ENCODE assay signal across 8 cellular contexts in genomic region chr16:67248401-67249177, GRCh38. TPM values are rescaled to one million over a fixed set of nuclear protein-coding genes. Genes with fewer than 3 reads are reported as not detected.
A peak's percentile ranks its signal among the peaks of the same experiment; 100 is the strongest.
DNase-seq lines count a peak whose midpoint lies in the region; ATAC-seq and TF ChIP-seq lines count a peak whose summit lies in the region.

Gene SLC9A5 (plus strand): TSS chr16:67248979. CDS start chr16:67249015, 36 bp downstream.

- H3K27me3 ChIP-seq in BLaER1 treated with 17β-estradiol and CSF1 and Interleukin-3, amounts not matched to agents 10 nM and 100 nM: peaks cover 23 to 32% (median 29%) of the 10 kb centered on the region in 11 experiments
- H3K27me3 ChIP-seq in prostate gland (replicated peaks; ENCODE audit: insufficient read depth): peaks cover 4% of the 10 kb centered on the region

- H3K9me3 ChIP-seq in BLaER1 treated with 17β-estradiol and CSF1 and Interleukin-3, amounts not matched to agents 10 nM and 100 nM (replicated peaks in 1 of 11): no peaks in the 10 kb centered on the region
- no peaks in the 10 kb centered on the region for H3K9me3 ChIP-seq in prostate gland

- peak; percentile 26 for TF ChIP-seq CTCF in activated CD8-positive, alpha-beta T cell treated with anti-CD3 and anti-CD28 coated beads for 36 hours (IDR thresholded peaks at IDR 0.05)
- no peak for TF ChIP-seq CTCF in glutamatergic neuron (IDR thresholded peaks at IDR 0.05; ENCODE audit: partially characterized antibody, unreplicated experiment)
- peak in 2 of 4 experiments; percentile 31 to 40 for TF ChIP-seq CTCF in prostate gland (IDR thresholded peaks at IDR 0.05)

- DNase-seq in GM19238 (ENCODE audit: insufficient read length, low spot score): peak; percentile 33
- peak; percentile 39 for DNase-seq in activated CD8-positive, alpha-beta T cell treated with anti-CD3 and anti-CD28 coated beads for 36 hours
- peak; percentile 46 for DNase-seq in glutamatergic neuron
- no peak for DNase-seq in prostate gland (ENCODE audit: low spot score)
- DNase-seq in NCI-H1694 (lab: John Stamatoyannopoulos, UW): no peak
- DNase-seq in NCI-H1048 (lab: John Stamatoyannopoulos, UW): no peak
- no peak for DNase-seq in AML-193 (lab: John Stamatoyannopoulos, UW)

- H3K4me3 ChIP-seq in BLaER1 treated with 17β-estradiol and CSF1 and Interleukin-3, amounts not matched to agents 10 nM and 100 nM: peak within 1 kb of the TSS; percentile 73 to 89 (median 84)
- H3K4me3 ChIP-seq in prostate gland: peak within 1 kb of the TSS; percentile 34 to 70

- H3K4me1 Mint-ChIP-seq in activated CD8-positive, alpha-beta T cell treated with anti-CD3 and anti-CD28 coated beads for 36 hours (ENCODE audit: low read depth): peaks cover 41% of the 10 kb centered on the region
- peaks cover 21% of the 10 kb centered on the region for H3K4me1 Mint-ChIP-seq in glutamatergic neuron (ENCODE audit: low read depth, unreplicated experiment)

- H4K20me1 ChIP-seq in BLaER1 treated with 17β-estradiol and CSF1 and Interleukin-3, amounts not matched to agents 10 nM and 100 nM: peaks cover 0 to 41% (median 18%) of the 10 kb centered on the region in 11 experiments; a peak in 15 of 22 replicates

- under 1% methylated on average over 57 of the region's 75 CpGs for WGBS in prostate gland

- CTCF ChIA-PET in activated CD8-positive, alpha-beta T cell treated with anti-CD3 and anti-CD28 coated beads for 36 hours (lab: Charles Lee): interaction anchor here (0.6 to 2.3 kb wide), 11 partner anchors 10 to 233 kb away, joined by 3 to 7 read pairs (median 3); partner anchors contain the start of genes KCTD19, LRRC36 and TMEM208

- peak within 1 kb of the TSS; percentile 66 to 86 (median 78) for H3K9ac ChIP-seq in BLaER1 treated with 17β-estradiol and CSF1 and Interleukin-3, amounts not matched to agents 10 nM and 100 nM

- H3K4me1 ChIP-seq in BLaER1 treated with 17β-estradiol and CSF1 and Interleukin-3, amounts not matched to agents 10 nM and 100 nM: peaks cover 41 to 76% (median 68%) of the 10 kb centered on the region in 10 experiments
- peaks cover 6% of the 10 kb centered on the region for H3K4me1 ChIP-seq in prostate gland (replicated peaks)

- peak within 1 kb of the TSS; percentile 92 to 100 (median 98) for H3K4me2 ChIP-seq in BLaER1 treated with 17β-estradiol and CSF1 and Interleukin-3, amounts not matched to agents 10 nM and 100 nM

- no peak for TF ChIP-seq POLR2A in prostate gland (IDR thresholded peaks at IDR 0.05)

- POLR2A ChIA-PET in activated CD8-positive, alpha-beta T cell treated with anti-CD3 and anti-CD28 coated beads for 36 hours (lab: Charles Lee): interaction anchor here (0.9 to 10.0 kb wide), 9 partner anchors 10 to 221 kb away, joined by 3 to 123 read pairs (median 3); partner anchors contain the start of gene TMEM208

- H3K36me3 ChIP-seq in BLaER1 treated with 17β-estradiol and CSF1 and Interleukin-3, amounts not matched to agents 10 nM and 100 nM: no peaks in the 10 kb centered on the region
- H3K36me3 ChIP-seq in prostate gland: no peaks in the 10 kb centered on the region

- H3K27me3 Mint-ChIP-seq in activated CD8-positive, alpha-beta T cell treated with anti-CD3 and anti-CD28 coated beads for 36 hours: no peaks in the 10 kb centered on the region
- peaks cover 24% of the 10 kb centered on the region for H3K27me3 Mint-ChIP-seq in glutamatergic neuron (ENCODE audit: unreplicated experiment)

- H3K9me3 Mint-ChIP-seq in activated CD8-positive, alpha-beta T cell treated with anti-CD3 and anti-CD28 coated beads for 36 hours: no peaks in the 10 kb centered on the region
- H3K9me3 Mint-ChIP-seq in glutamatergic neuron (ENCODE audit: unreplicated experiment): peaks cover 13% of the 10 kb centered on the region

- peak within 1 kb of the TSS; percentile 86 for H3K27ac Mint-ChIP-seq in activated CD8-positive, alpha-beta T cell treated with anti-CD3 and anti-CD28 coated beads for 36 hours
- no peak within 1 kb of the TSS for H3K27ac Mint-ChIP-seq in glutamatergic neuron (ENCODE audit: unreplicated experiment)

- ATAC-seq in activated CD8-positive, alpha-beta T cell treated with anti-CD3 and anti-CD28 coated beads for 36 hours: no peak

- peak within 1 kb of the TSS in 10 of 11 experiments; percentile 14 to 92 (median 46); a peak in 17 of 22 replicates for H3K27ac ChIP-seq in BLaER1 treated with 17β-estradiol and CSF1 and Interleukin-3, amounts not matched to agents 10 nM and 100 nM
- H3K27ac ChIP-seq in prostate gland: peak within 1 kb of the TSS; percentile 31 to 86

- intact Hi-C loops in activated CD8-positive, alpha-beta T cell treated with anti-CD3 and anti-CD28 coated beads for 36 hours (cut with micrococcal nuclease): no loop called here
- intact Hi-C loops in prostate gland (cut with DNase I): no loop called here

- H3K4me3 Mint-ChIP-seq in activated CD8-positive, alpha-beta T cell treated with anti-CD3 and anti-CD28 coated beads for 36 hours: peak within 1 kb of the TSS; percentile 89
- peak within 1 kb of the TSS; percentile 92 for H3K4me3 Mint-ChIP-seq in glutamatergic neuron (ENCODE audit: unreplicated experiment)

- H3K36me3 Mint-ChIP-seq in activated CD8-positive, alpha-beta T cell treated with anti-CD3 and anti-CD28 coated beads for 36 hours (ENCODE audit: low read depth): peaks cover 2% of the 10 kb centered on the region
- H3K36me3 Mint-ChIP-seq in glutamatergic neuron (ENCODE audit: unreplicated experiment): peaks cover 5% of the 10 kb centered on the region

RNA-seq across cellular contexts. Expression of gene SLC9A5, which starts in this region (rescaled TPM):
- 1 to 10 TPM; 7.7 to 8.1 TPM for total RNA-seq in activated CD8-positive, alpha-beta T cell treated with anti-CD3 and anti-CD28 coated beads for 36 hours
- total RNA-seq in glutamatergic neuron (ENCODE audit: unreplicated experiment): 1.4 TPM
- total RNA-seq in prostate gland: 1 to 10 TPM in 1 of 2 donors, under 1 TPM in 1; 0.27 to 2.6 TPM

Comparison
In these comparisons a context has a peak if more than half of its experiments do, and no peak if none do; other contexts are left out.
1. DNase-seq: peak in GM19238 (single experiment), activated CD8-positive, alpha-beta T cell treated with anti-CD3 and anti-CD28 coated beads for 36 hours (single experiment) and glutamatergic neuron (single experiment); none in prostate gland (single experiment), NCI-H1694 (single experiment), NCI-H1048 (single experiment) and AML-193 (0 of 2).